8 cellular contexts compared by ENCODE assay signal in the genomic region with DNA sequence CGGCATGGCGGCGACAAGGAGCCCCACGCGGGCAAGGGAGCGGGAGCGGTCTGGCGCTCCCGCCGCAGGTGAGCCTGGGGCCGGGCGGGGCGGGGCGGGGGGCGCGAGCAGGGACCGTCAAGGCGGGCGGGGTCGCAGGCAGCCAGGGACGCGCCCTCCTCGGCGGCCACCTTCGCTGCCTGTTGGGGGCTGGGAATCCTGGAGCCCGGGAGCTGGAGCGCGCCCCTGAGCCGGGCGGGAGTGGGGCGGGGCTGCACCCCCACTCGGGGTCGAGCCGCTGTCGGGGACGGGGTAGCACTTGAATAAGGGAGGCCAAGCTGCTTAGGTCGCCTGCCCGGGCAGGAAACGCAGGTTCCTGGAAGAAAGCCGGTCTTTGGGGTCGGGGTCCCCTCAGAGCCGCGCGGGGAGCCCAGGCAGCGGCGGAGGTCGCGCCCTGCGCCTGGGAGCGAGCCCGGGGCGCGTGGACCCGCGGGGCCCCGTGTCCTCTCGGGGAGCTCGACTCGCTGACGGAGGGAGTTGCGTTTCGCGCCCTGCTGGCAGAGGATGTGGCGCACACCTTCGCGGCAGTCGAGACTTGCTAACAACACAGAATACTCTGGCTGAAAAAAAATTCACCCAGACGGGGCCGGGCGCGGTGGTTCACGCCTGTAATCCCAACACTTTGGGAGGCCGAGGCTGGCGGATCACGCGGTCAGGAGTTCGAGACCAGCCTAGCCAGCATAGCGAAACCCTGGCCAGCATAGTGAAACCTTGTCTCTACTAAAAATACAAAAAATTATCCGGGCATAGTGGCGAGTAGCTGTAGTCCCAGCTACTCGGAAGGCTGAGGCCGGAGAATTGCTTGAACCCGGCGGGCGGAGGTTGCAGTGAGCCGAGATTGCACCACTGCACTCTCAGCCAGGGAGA. TPM values are rescaled to one million over a fixed set of nuclear protein-coding genes. Genes with fewer than 3 reads are reported as not detected.
A peak's percentile ranks its signal among the peaks of the same experiment; 100 is the strongest.
DNase-seq lines count a peak whose midpoint lies in the region; ATAC-seq and TF ChIP-seq lines count a peak whose summit lies in the region.

No MANE protein-coding gene starts in this region.

- peaks cover 11% of the 10 kb centered on the region for H3K4me1 ChIP-seq in skeletal muscle satellite cell (ENCODE audit: control insufficient read depth, insufficient read depth, low read length)

- H3K36me3 ChIP-seq in skeletal muscle satellite cell (ENCODE audit: insufficient read depth, low read length) = no peaks in the 10 kb centered on the region

- TF ChIP-seq CTCF in Calu3 (IDR thresholded peaks at IDR 0.05; ENCODE audit: unreplicated experiment) (no peak), GM20000 (IDR thresholded peaks at IDR 0.05; ENCODE audit: extremely low read depth, missing control alignments) (peak; percentile 11)

- H3K36me3 Mint-ChIP-seq in Calu3 (ENCODE audit: insufficient read depth, unreplicated experiment) = peaks cover 25% of the 10 kb centered on the region

- H3K4me1 Mint-ChIP-seq in Calu3 (ENCODE audit: low read depth, unreplicated experiment) = peaks cover 7% of the 10 kb centered on the region

- no TSS peak for BruUV-seq in Calu3 (replicated peaks; lab: Mats Ljungman, UMichigan)

- in situ Hi-C loops in SK-MEL-5 (cut with HindIII; ENCODE audit: low pct_unique_long_range_greater_than_20kb, low sequenced_read_pairs) = no loop called here

- H3K9ac ChIP-seq in skeletal muscle satellite cell (ENCODE audit: low read depth, low read length) = no peak overlapping the region

- peaks cover 18% of the 10 kb centered on the region for H3K27me3 Mint-ChIP-seq in Calu3 (ENCODE audit: unreplicated experiment)

- H3K9me3 ChIP-seq in skeletal muscle satellite cell (replicated peaks; ENCODE audit: low read length) = no peaks in the 10 kb centered on the region

- intact Hi-C loops in Calu3 (cut with micrococcal nuclease; ENCODE audit: unreplicated experiment) = no loop called here
- intact Hi-C loops in left ventricle myocardium superior (cut with micrococcal nuclease) = no loop called here

- peak; percentile 50 for ATAC-seq in left ventricle myocardium superior

- H3K4me2 ChIP-seq in skeletal muscle satellite cell (ENCODE audit: low read length) = peak overlapping the region; percentile 94

- H3K27ac Mint-ChIP-seq in Calu3 (ENCODE audit: unreplicated experiment) = no peak overlapping the region

- H3K27me3 ChIP-seq in skeletal muscle satellite cell (ENCODE audit: control insufficient read depth, insufficient read depth, low read length) = peaks cover 81% of the 10 kb centered on the region

- no peaks in the 10 kb centered on the region for H3K9me3 Mint-ChIP-seq in Calu3 (ENCODE audit: low read depth, unreplicated experiment)

- DNase-seq in Calu3 (peak; percentile 70), GM20000 (ENCODE audit: low spot score) (peak; percentile 66), HPDE6-E6E7 (ENCODE audit: extremely low spot score) (peak; percentile 53), SK-MEL-5 (ENCODE audit: low read depth, low spot score) (peak; percentile 44), left ventricle myocardium superior (peak; percentile 64), AG08396 (ENCODE audit: low spot score) (no peak)
- DNase-seq in activated naive CD4-positive, alpha-beta T cell treated with Interleukin-2 at 50 U/mL for 16 hours = peak; percentile 83

- H3K4me3 Mint-ChIP-seq in Calu3 (ENCODE audit: low read depth, unreplicated experiment) = peak overlapping the region; percentile 74

- H3K4me3 ChIP-seq in skeletal muscle satellite cell (ENCODE audit: low read length) = peak overlapping the region; percentile 75

- CTCF ChIA-PET in Calu3 (lab: Charles Lee) = interaction anchor here (0.7 to 1.2 kb wide), 2 partner anchors 66 to 74 kb away, joined by 3 to 4 read pairs; no protein-coding TSS in a partner anchor

RNA-seq across cellular contexts. Expression of a gene that starts 0.6 kb away (rescaled TPM):
- total RNA-seq in Calu3 (2022) (3.6 and 5.3 TPM in 2 replicates), left ventricle myocardium superior (3.1 TPM)
- 0.32 and 0.69 TPM in 2 replicates for total RNA-seq in SK-MEL-5 (2014; rRNA removed; shearing (Covaris generic))
- 0.42 and 0.46 TPM in 2 replicates for polyA plus RNA-seq in SK-MEL-5 (2015; cell fraction: cytosol; rRNA removed)
- 0.05 and 0.23 TPM in 2 replicates for polyA plus RNA-seq in SK-MEL-5 (2015; cell fraction: nucleus; rRNA removed)
- 0.25 and 0.66 TPM in 2 replicates for total RNA-seq in skeletal muscle satellite cell (2012; rRNA removed)
